25 cellular contexts compared by ENCODE assay signal in the genomic region with DNA sequence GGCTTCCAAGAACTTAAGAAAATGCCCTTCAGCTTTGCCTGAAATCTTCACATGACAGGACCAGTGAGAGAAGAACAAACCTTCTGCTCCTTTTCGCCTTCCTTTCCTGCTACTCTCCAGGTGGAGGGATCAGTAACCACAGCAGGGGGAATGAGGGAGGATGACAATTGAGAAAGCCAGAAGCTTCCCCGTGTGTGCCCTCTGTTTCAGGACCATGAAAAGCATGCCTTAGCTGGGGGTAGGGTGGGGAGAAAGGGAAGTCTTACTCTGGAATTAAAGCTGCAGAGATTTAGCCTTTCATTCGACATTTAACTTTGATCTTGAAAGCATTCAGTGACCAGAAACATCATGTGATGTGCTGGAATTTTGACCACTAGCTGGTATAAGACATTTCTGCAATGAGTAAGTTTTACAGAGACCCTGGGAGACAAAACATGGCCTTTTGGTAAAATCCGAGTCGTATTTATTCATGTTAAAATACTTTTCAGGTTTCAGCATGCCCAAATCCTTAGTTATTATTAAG. TPM values are rescaled to one million over a fixed set of nuclear protein-coding genes. Genes with fewer than 3 reads are reported as not detected.
DNase-seq lines count a peak whose midpoint lies in the region; ATAC-seq and TF ChIP-seq lines count a peak whose summit lies in the region.
"Had no signal": no experiment of that assay in that cellular context is flagged by ENCODE, and none has a peak within 500 bp of the region (broad histone marks: within the 10 kb centered on the region; RNA-seq: fewer than 3 reads in every experiment).

No MANE protein-coding gene starts in this region.

- H2AK5ac ChIP-seq in neuronal stem cell (ENCODE audit: low read depth, low read length), result no peak overlapping the region

- intact Hi-C loops in activated T-helper 1 cell treated with anti-CD3 and anti-CD28 coated beads, Interleukin-12 subunit alpha, Interleukin-12 subunit beta, Interleukin-2, Interleukin-4 antibody, amounts not matched to agents 30 ng/mL and 10 ng/mL and 1 ng/mL, durations not matched to agents 14 hours and 24 hours and 36 hours (cut with micrococcal nuclease), result no loop called here
- intact Hi-C loops in activated T-helper 2 cell treated with anti-CD3 and anti-CD28 coated beads, Interferon-gamma antibody, Interleukin-2, Interleukin-4, amounts not matched to agents 10 μg/mL and 5 μg/mL and 100 μg/mL, durations not matched to agents 14 hours and 24 hours and 36 hours (cut with micrococcal nuclease), result no loop called here

- no peak overlapping the region for H4K91ac ChIP-seq in neuronal stem cell (ENCODE audit: low read depth, low read length, poor library complexity)

- no peaks in the 10 kb centered on the region for H3K9me2 ChIP-seq in GM23248 (ENCODE audit: insufficient read depth)

- no peaks in the 10 kb centered on the region for H3K79me1 ChIP-seq in neuronal stem cell (ENCODE audit: low read depth, low read length)

- no peaks in the 10 kb centered on the region for H3K36me3 ChIP-seq in GM23248 (ENCODE audit: low read depth)
- no peaks in the 10 kb centered on the region for H3K36me3 ChIP-seq in endodermal cell (ENCODE audit: control insufficient read depth, insufficient read depth, low read length)
- H3K36me3 ChIP-seq in neuronal stem cell (replicated peaks in 1 of 2; ENCODE audit: control insufficient read depth in 2 of 2, insufficient read depth in 2 of 2, low read length in 2 of 2), result no peaks in the 10 kb centered on the region
- H3K36me3 ChIP-seq: brain microvascular endothelial cell, neutrophil, Peyer's patch had no signal

- peak overlapping the region; percentile 42 for H3K4me2 ChIP-seq in GM23248 (ENCODE audit: unreplicated experiment)
- H3K4me2 ChIP-seq in neuronal stem cell (ENCODE audit: insufficient read depth, low read length, poor library complexity, severe bottlenecking), result no peak overlapping the region

- H3K79me2 ChIP-seq in GM23248 (ENCODE audit: insufficient read depth), result no peaks in the 10 kb centered on the region

- H3K4me3 ChIP-seq in GM23248 (no peak overlapping the region), endodermal cell (ENCODE audit: low read length) (no peak overlapping the region), neuronal stem cell (ENCODE audit: low read length in 2 of 2) (no peak overlapping the region)
- H3K4me3 ChIP-seq: Peyer's patch, testis had no signal

- H4K20me1 ChIP-seq in GM23248 (ENCODE audit: insufficient read depth), result no peaks in the 10 kb centered on the region

- no peak overlapping the region for H2BK12ac ChIP-seq in neuronal stem cell (ENCODE audit: low read length)

- in situ Hi-C loops in GM23248 (cut with MboI), result no loop called here

- H3K27me3 ChIP-seq in GM23248 (replicated peaks; ENCODE audit: insufficient read depth) (no peaks in the 10 kb centered on the region), endodermal cell (ENCODE audit: control insufficient read depth, insufficient read depth, low read length, poor library complexity, severe bottlenecking) (no peaks in the 10 kb centered on the region), neuronal stem cell (ENCODE audit: control insufficient read depth in 3 of 3, insufficient read depth in 3 of 3, low read depth in 1 of 3, low read length in 3 of 3) (no peaks in the 10 kb centered on the region)
- H3K27me3 ChIP-seq: brain microvascular endothelial cell, neutrophil, Peyer's patch, testis had no signal

- H3K27ac Mint-ChIP-seq in endodermal cell, result no peak overlapping the region
- no peak overlapping the region for H3K27ac Mint-ChIP-seq in activated T-helper 1 cell treated with anti-CD3 and anti-CD28 coated beads, Interleukin-12 subunit alpha, Interleukin-12 subunit beta, Interleukin-2, Interleukin-4 antibody, amounts not matched to agents 30 ng/mL and 10 ng/mL and 1 ng/mL, durations not matched to agents 14 hours and 24 hours and 36 hours
- no peak overlapping the region for H3K27ac Mint-ChIP-seq in activated T-helper 2 cell treated with anti-CD3 and anti-CD28 coated beads, Interferon-gamma antibody, Interleukin-2, Interleukin-4, amounts not matched to agents 10 μg/mL and 5 μg/mL and 100 μg/mL, durations not matched to agents 14 hours and 24 hours and 36 hours
- H3K27ac Mint-ChIP-seq: activated T-helper 17 cell treated with anti-CD3 and anti-CD28 coated beads, Interleukin-2, amount 50 U/mL, for 72 hours; progenitor cell of endocrine pancreas had no signal

- peaks cover 9% of the 10 kb centered on the region for H3K27me3 Mint-ChIP-seq in endodermal cell (ENCODE audit: insufficient read depth)
- no peaks in the 10 kb centered on the region for H3K27me3 Mint-ChIP-seq in activated T-helper 1 cell treated with anti-CD3 and anti-CD28 coated beads, Interleukin-12 subunit alpha, Interleukin-12 subunit beta, Interleukin-2, Interleukin-4 antibody, amounts not matched to agents 30 ng/mL and 10 ng/mL and 1 ng/mL, durations not matched to agents 14 hours and 24 hours and 36 hours (ENCODE audit: insufficient read depth)
- peaks cover 5% of the 10 kb centered on the region for H3K27me3 Mint-ChIP-seq in activated T-helper 2 cell treated with anti-CD3 and anti-CD28 coated beads, Interferon-gamma antibody, Interleukin-2, Interleukin-4, amounts not matched to agents 10 μg/mL and 5 μg/mL and 100 μg/mL, durations not matched to agents 14 hours and 24 hours and 36 hours (ENCODE audit: low read depth)
- H3K27me3 Mint-ChIP-seq: activated T-helper 17 cell treated with anti-CD3 and anti-CD28 coated beads, Interleukin-2, amount 50 U/mL, for 72 hours; progenitor cell of endocrine pancreas had no signal

- TF ChIP-seq CTCF in endodermal cell (conservative IDR thresholded peaks at IDR 0.05), result no peak

- ATAC-seq in HG03520 (IDR thresholded peaks at IDR 0.05; ENCODE audit: unreplicated experiment), result no peak
- ATAC-seq: activated T-helper 17 cell treated with anti-CD3 and anti-CD28 coated beads, Interleukin-2, amount 50 U/mL, for 72 hours; stimulated activated naive CD8-positive, alpha-beta T cell treated with anti-CD3 and anti-CD28 coated beads, Interleukin-15, Interleukin-2, amounts not matched to agents 100 U/mL and 50 U/mL, for 24 hours had no signal

- H2BK15ac ChIP-seq in neuronal stem cell (ENCODE audit: low read length), result no peak overlapping the region

- no peak overlapping the region for H2BK120ac ChIP-seq in neuronal stem cell (ENCODE audit: low read depth, low read length)

- peak; percentile 12 for DNase-seq in GM23248
- DNase-seq in NCI-H69 (lab: John Stamatoyannopoulos, UW), result peak; percentile 26
- DNase-seq in endodermal cell, result peak; percentile 53
- DNase-seq in neuronal stem cell (ENCODE audit: low spot score), result no peak
- DNase-seq in activated T-helper 1 cell treated with anti-CD3 and anti-CD28 coated beads, Interleukin-12 subunit alpha, Interleukin-12 subunit beta, Interleukin-2, Interleukin-4 antibody, amounts not matched to agents 30 ng/mL and 10 ng/mL and 1 ng/mL, durations not matched to agents 14 hours and 24 hours and 36 hours (ENCODE audit: low spot score), result no peak
- DNase-seq in activated T-helper 2 cell treated with anti-CD3 and anti-CD28 coated beads, Interferon-gamma antibody, Interleukin-2, Interleukin-4, amounts not matched to agents 10 μg/mL and 5 μg/mL and 100 μg/mL, durations not matched to agents 14 hours and 24 hours and 36 hours (ENCODE audit: low spot score), result no peak
- DNase-seq in MV-4-11 (lab: John Stamatoyannopoulos, UW), result no peak
- DNase-seq: activated CD4-positive, alpha-beta T cell treated with anti-CD3 and anti-CD28 coated beads, Interleukin-2, amount 50 U/mL, for 4 hours; activated CD4-positive, CD25-positive, alpha-beta regulatory T cell; activated CD8-positive, alpha-beta memory T cell treated with anti-CD3 and anti-CD28 coated beads, Interleukin-2, amount 50 U/mL, for 4 hours; brain microvascular endothelial cell; GOT3; NCI-H2029 treated with DMSO at 0.1 percent for 48 hours; NCI-H526; Peyer's patch; SIG-M5; stimulated activated CD4-positive, alpha-beta T cell treated with anti-CD3 and anti-CD28 coated beads, Interleukin-15, amount 100 ng/mL, for 24 hours; stimulated activated naive CD8-positive, alpha-beta T cell treated with anti-CD3 and anti-CD28 coated beads, Interleukin-15, Interleukin-2, amounts not matched to agents 100 U/mL and 50 U/mL, for 24 hours; T1000; testis had no signal

- no peak overlapping the region for H3K4me3 Mint-ChIP-seq in endodermal cell
- H3K4me3 Mint-ChIP-seq in activated T-helper 1 cell treated with anti-CD3 and anti-CD28 coated beads, Interleukin-12 subunit alpha, Interleukin-12 subunit beta, Interleukin-2, Interleukin-4 antibody, amounts not matched to agents 30 ng/mL and 10 ng/mL and 1 ng/mL, durations not matched to agents 14 hours and 24 hours and 36 hours, result no peak overlapping the region
- H3K4me3 Mint-ChIP-seq in activated T-helper 2 cell treated with anti-CD3 and anti-CD28 coated beads, Interferon-gamma antibody, Interleukin-2, Interleukin-4, amounts not matched to agents 10 μg/mL and 5 μg/mL and 100 μg/mL, durations not matched to agents 14 hours and 24 hours and 36 hours (ENCODE audit: low read depth), result no peak overlapping the region
- H3K4me3 Mint-ChIP-seq: activated T-helper 17 cell treated with anti-CD3 and anti-CD28 coated beads, Interleukin-2, amount 50 U/mL, for 72 hours had no signal

- H2AFZ ChIP-seq in GM23248 (no peak overlapping the region), neuronal stem cell (ENCODE audit: low read length) (peak overlapping the region; percentile 55)

- H3K27ac ChIP-seq in GM23248 (peak overlapping the region; percentile 38), endodermal cell (ENCODE audit: low read depth, low read length) (no peak overlapping the region), neuronal stem cell (replicated peaks; ENCODE audit: low read length) (no peak overlapping the region)
- H3K27ac ChIP-seq: brain microvascular endothelial cell, C4-2B, neutrophil, Peyer's patch, testis had no signal

- no peaks in the 10 kb centered on the region for H3K36me3 Mint-ChIP-seq in endodermal cell (ENCODE audit: low read depth)
- H3K36me3 Mint-ChIP-seq in activated T-helper 1 cell treated with anti-CD3 and anti-CD28 coated beads, Interleukin-12 subunit alpha, Interleukin-12 subunit beta, Interleukin-2, Interleukin-4 antibody, amounts not matched to agents 30 ng/mL and 10 ng/mL and 1 ng/mL, durations not matched to agents 14 hours and 24 hours and 36 hours (ENCODE audit: low read depth), result no peaks in the 10 kb centered on the region
- H3K36me3 Mint-ChIP-seq in activated T-helper 2 cell treated with anti-CD3 and anti-CD28 coated beads, Interferon-gamma antibody, Interleukin-2, Interleukin-4, amounts not matched to agents 10 μg/mL and 5 μg/mL and 100 μg/mL, durations not matched to agents 14 hours and 24 hours and 36 hours (ENCODE audit: low read depth), result no peaks in the 10 kb centered on the region

- 57 to 61% methylated on average over 5 of the region's 5 CpGs for WGBS in GM23248 (ENCODE audit: low coverage in 1 of 2, low lambda C conversion rate in 2 of 2, missing lambda C conversion rate in 2 of 2), 2 experiments
- 40 to 56% methylated on average over 1 to 2 of the region's 5 CpGs for WGBS in endodermal cell (ENCODE audit: insufficient coverage in 1 of 2, insufficient read length in 1 of 2), 2 experiments
- no CpG with 5 or more reads among the region's 5 CpGs for WGBS in neuronal stem cell (ENCODE audit: extremely low coverage in 2 of 2, insufficient read length in 2 of 2, insufficient replicate concordance in 1 of 2), 2 donors

- no peak overlapping the region for H3K23ac ChIP-seq in neuronal stem cell (ENCODE audit: low read depth, low read length, poor library complexity)

- H3K18ac ChIP-seq in neuronal stem cell (ENCODE audit: low read length), result no peak overlapping the region

- no peak overlapping the region for H3K14ac ChIP-seq in neuronal stem cell (ENCODE audit: low read length)

- H3K9me3 ChIP-seq in GM23248 (ENCODE audit: low read depth) (no peaks in the 10 kb centered on the region), endodermal cell (ENCODE audit: control insufficient read depth, low read length) (no peaks in the 10 kb centered on the region), neuronal stem cell (replicated peaks in 1 of 2; ENCODE audit: control insufficient read depth in 2 of 2, insufficient read depth in 1 of 2, low read depth in 1 of 2, low read length in 2 of 2) (no peaks in the 10 kb centered on the region)
- H3K9me3 ChIP-seq: neutrophil, Peyer's patch, testis had no signal

- peaks cover 10% of the 10 kb centered on the region for H3K4me1 Mint-ChIP-seq in endodermal cell
- H3K4me1 Mint-ChIP-seq in activated T-helper 1 cell treated with anti-CD3 and anti-CD28 coated beads, Interleukin-12 subunit alpha, Interleukin-12 subunit beta, Interleukin-2, Interleukin-4 antibody, amounts not matched to agents 30 ng/mL and 10 ng/mL and 1 ng/mL, durations not matched to agents 14 hours and 24 hours and 36 hours (ENCODE audit: low read depth), result no peaks in the 10 kb centered on the region
- H3K4me1 Mint-ChIP-seq in activated T-helper 2 cell treated with anti-CD3 and anti-CD28 coated beads, Interferon-gamma antibody, Interleukin-2, Interleukin-4, amounts not matched to agents 10 μg/mL and 5 μg/mL and 100 μg/mL, durations not matched to agents 14 hours and 24 hours and 36 hours (ENCODE audit: low read depth), result no peaks in the 10 kb centered on the region
- H3K4me1 Mint-ChIP-seq: activated T-helper 17 cell treated with anti-CD3 and anti-CD28 coated beads, Interleukin-2, amount 50 U/mL, for 72 hours had no signal

- no peaks in the 10 kb centered on the region for H3K9me3 Mint-ChIP-seq in endodermal cell
- no peaks in the 10 kb centered on the region for H3K9me3 Mint-ChIP-seq in activated T-helper 1 cell treated with anti-CD3 and anti-CD28 coated beads, Interleukin-12 subunit alpha, Interleukin-12 subunit beta, Interleukin-2, Interleukin-4 antibody, amounts not matched to agents 30 ng/mL and 10 ng/mL and 1 ng/mL, durations not matched to agents 14 hours and 24 hours and 36 hours
- H3K9me3 Mint-ChIP-seq in activated T-helper 2 cell treated with anti-CD3 and anti-CD28 coated beads, Interferon-gamma antibody, Interleukin-2, Interleukin-4, amounts not matched to agents 10 μg/mL and 5 μg/mL and 100 μg/mL, durations not matched to agents 14 hours and 24 hours and 36 hours, result no peaks in the 10 kb centered on the region
- H3K9me3 Mint-ChIP-seq: activated T-helper 17 cell treated with anti-CD3 and anti-CD28 coated beads, Interleukin-2, amount 50 U/mL, for 72 hours had no signal

- no peak overlapping the region for H3K4ac ChIP-seq in neuronal stem cell (ENCODE audit: low read length)

- H3K4me1 ChIP-seq in GM23248 (ENCODE audit: insufficient read depth) (peaks cover 18% of the 10 kb centered on the region), endodermal cell (ENCODE audit: control insufficient read depth, insufficient read depth, low read length) (no peaks in the 10 kb centered on the region), neuronal stem cell (ENCODE audit: control insufficient read depth in 2 of 2, insufficient read depth in 1 of 2, low read depth in 1 of 2, low read length in 2 of 2) (peaks cover 4 to 13% of the 10 kb centered on the region in 2 donors)
- H3K4me1 ChIP-seq: Peyer's patch, testis had no signal

- H3F3A ChIP-seq in GM23248 (ENCODE audit: insufficient read depth), result no peaks in the 10 kb centered on the region

- H4K8ac ChIP-seq in neuronal stem cell (ENCODE audit: low read depth, low read length), result no peak overlapping the region

- H2BK5ac ChIP-seq in neuronal stem cell (ENCODE audit: low read length), result no peak overlapping the region

- H3K9ac ChIP-seq in GM23248 (no peak overlapping the region), endodermal cell (ENCODE audit: extremely low read depth, low read length, poor library complexity, severe bottlenecking) (no peak overlapping the region), neuronal stem cell (ENCODE audit: low read depth, low read length, poor library complexity) (no peak overlapping the region)

RNA-seq across cellular contexts. Expression of a gene that starts 10.6 kb away (rescaled TPM):
- total RNA-seq in GM23248 (2014; rRNA removed; shearing (Covaris generic)), result 4.0 and 11.8 TPM in 2 replicates
- 11.6 and 12.7 TPM in 2 replicates for polyA plus RNA-seq in GM23248 (2016; fragmentation: Nextera tagmentation; extraction: Ambion mirVana)
- total RNA-seq in endodermal cell, result 10 to 100 TPM; 19.4 to 37.2 TPM
- polyA plus RNA-seq in endodermal cell (2013, experiment 1 of 2), result 22.9 TPM
- polyA plus RNA-seq in endodermal cell (2013, experiment 2 of 2), result 21.0 TPM
- 27.8 TPM for polyA plus RNA-seq in neuronal stem cell (2013, experiment 1 of 2)
- 26.9 TPM for polyA plus RNA-seq in neuronal stem cell (2013, experiment 2 of 2)
- total RNA-seq in activated T-helper 1 cell treated with anti-CD3 and anti-CD28 coated beads, Interleukin-12 subunit alpha, Interleukin-12 subunit beta, Interleukin-2, Interleukin-4 antibody, amounts not matched to agents 30 ng/mL and 10 ng/mL and 1 ng/mL, durations not matched to agents 14 hours and 24 hours and 36 hours, result 20.1 and 23.4 TPM in 2 replicates
- total RNA-seq in activated T-helper 2 cell treated with anti-CD3 and anti-CD28 coated beads, Interferon-gamma antibody, Interleukin-2, Interleukin-4, amounts not matched to agents 10 μg/mL and 5 μg/mL and 100 μg/mL, durations not matched to agents 14 hours and 24 hours and 36 hours, result 16.3 and 16.7 TPM in 2 replicates

RNA-seq across cellular contexts. Expression of a gene that starts 11.0 kb away (rescaled TPM):
- total RNA-seq in GM23248 (2014; rRNA removed; shearing (Covaris generic)), result 10.9 and 13.6 TPM in 2 replicates
- polyA plus RNA-seq in GM23248 (2016; fragmentation: Nextera tagmentation; extraction: Ambion mirVana), result 10.6 and 11.3 TPM in 2 replicates
- 1 to 10 TPM; 2.1 to 6.6 TPM for total RNA-seq in endodermal cell
- polyA plus RNA-seq in endodermal cell (2013, experiment 1 of 2), result 1.4 TPM
- 1.7 TPM for polyA plus RNA-seq in endodermal cell (2013, experiment 2 of 2)
- 0.43 TPM for polyA plus RNA-seq in neuronal stem cell (2013, experiment 1 of 2)
- 0.46 TPM for polyA plus RNA-seq in neuronal stem cell (2013, experiment 2 of 2)
- 1.1 and 1.2 TPM in 2 replicates for total RNA-seq in activated T-helper 1 cell treated with anti-CD3 and anti-CD28 coated beads, Interleukin-12 subunit alpha, Interleukin-12 subunit beta, Interleukin-2, Interleukin-4 antibody, amounts not matched to agents 30 ng/mL and 10 ng/mL and 1 ng/mL, durations not matched to agents 14 hours and 24 hours and 36 hours
- total RNA-seq in activated T-helper 2 cell treated with anti-CD3 and anti-CD28 coated beads, Interferon-gamma antibody, Interleukin-2, Interleukin-4, amounts not matched to agents 10 μg/mL and 5 μg/mL and 100 μg/mL, durations not matched to agents 14 hours and 24 hours and 36 hours, result 0.90 and 1.0 TPM in 2 replicates

Comparison
In these comparisons a context has a peak if more than half of its experiments do, and no peak if none do; other contexts are left out.
1. DNase-seq: peak in GM23248 (single experiment), NCI-H69 (single experiment) and endodermal cell (single experiment); none in neuronal stem cell (single experiment), activated T-helper 1 cell treated with anti-CD3 and anti-CD28 coated beads, Interleukin-12 subunit alpha, Interleukin-12 subunit beta, Interleukin-2, Interleukin-4 antibody, amounts not matched to agents 30 ng/mL and 10 ng/mL and 1 ng/mL, durations not matched to agents 14 hours and 24 hours and 36 hours (single experiment), activated T-helper 2 cell treated with anti-CD3 and anti-CD28 coated beads, Interferon-gamma antibody, Interleukin-2, Interleukin-4, amounts not matched to agents 10 μg/mL and 5 μg/mL and 100 μg/mL, durations not matched to agents 14 hours and 24 hours and 36 hours (single experiment) and MV-4-11 (single experiment).